Comparison of ENCODE assay signal across 18 cellular contexts in genomic region chr18:78701753-78702409, GRCh38.
"Had no signal": no experiment of that assay in that cellular context is flagged by ENCODE, and none has a peak within 500 bp of the region (broad histone marks: within the 10 kb centered on the region; RNA-seq: fewer than 3 reads in every experiment).

No MANE protein-coding gene starts in this region.

- FAIRE-seq: bronchial epithelial cell had no signal

- H3K36me3 ChIP-seq: right atrium auricular region had no signal

- H3K4me1 ChIP-seq: right atrium auricular region had no signal

- H3K27ac ChIP-seq: right atrium auricular region, skin epidermis had no signal

- H3K27me3 ChIP-seq: right atrium auricular region had no signal

- H3K9me3 ChIP-seq: right atrium auricular region had no signal

- ATAC-seq: activated naive CD8-positive, alpha-beta T cell treated with anti-CD3 and anti-CD28 coated beads, Interleukin-2, amount 50 U/mL, for 24 hours; activated T-helper 17 cell treated with anti-CD3 and anti-CD28 coated beads, Interleukin-2, amount 50 U/mL, for 72 hours; effector memory CD8-positive, alpha-beta T cell; left ventricle myocardium superior; natural killer cell; stimulated activated naive B cell treated with anti-CD40 and anti-IgM and Interleukin-4, amounts not matched to agents 10 μg/mL and 1 μg/mL and 100 μg/mL, for 72 hours had no signal

- DNase-seq: activated CD4-positive, alpha-beta T cell treated with anti-CD3 and anti-CD28 coated beads, Interleukin-2, amount 50 U/mL, for 1 hour; activated naive CD4-positive, alpha-beta T cell treated with anti-CD3 and anti-CD28 coated beads for 36 hours; activated naive CD8-positive, alpha-beta T cell treated with anti-CD3 and anti-CD28 coated beads, Interleukin-2, amount 50 U/mL, for 24 hours; activated T-cell treated with anti-CD3 and anti-CD28 coated beads for 4 hours; aorta; dermis blood vessel endothelial cell; effector memory CD8-positive, alpha-beta T cell; kidney glomerular epithelial cell; left ventricle myocardium superior; natural killer cell; stimulated activated CD4-positive, alpha-beta T cell treated with anti-CD3 and anti-CD28 coated beads, Interleukin-15, amount 100 ng/mL, for 24 hours; stimulated activated CD4-positive, alpha-beta T cell treated with anti-CD3 and anti-CD28 coated beads, Interleukin-4, amount 100 ng/mL, for 1 hour; stimulated activated naive B cell treated with anti-CD40 and anti-IgM and Interleukin-4, amounts not matched to agents 10 μg/mL and 1 μg/mL and 100 μg/mL, for 72 hours; trophoblast cell had no signal

- H3K4me3 ChIP-seq: right atrium auricular region, skin epidermis had no signal
